Comparison of ENCODE assay signal across 9 cellular contexts in the genomic region with DNA sequence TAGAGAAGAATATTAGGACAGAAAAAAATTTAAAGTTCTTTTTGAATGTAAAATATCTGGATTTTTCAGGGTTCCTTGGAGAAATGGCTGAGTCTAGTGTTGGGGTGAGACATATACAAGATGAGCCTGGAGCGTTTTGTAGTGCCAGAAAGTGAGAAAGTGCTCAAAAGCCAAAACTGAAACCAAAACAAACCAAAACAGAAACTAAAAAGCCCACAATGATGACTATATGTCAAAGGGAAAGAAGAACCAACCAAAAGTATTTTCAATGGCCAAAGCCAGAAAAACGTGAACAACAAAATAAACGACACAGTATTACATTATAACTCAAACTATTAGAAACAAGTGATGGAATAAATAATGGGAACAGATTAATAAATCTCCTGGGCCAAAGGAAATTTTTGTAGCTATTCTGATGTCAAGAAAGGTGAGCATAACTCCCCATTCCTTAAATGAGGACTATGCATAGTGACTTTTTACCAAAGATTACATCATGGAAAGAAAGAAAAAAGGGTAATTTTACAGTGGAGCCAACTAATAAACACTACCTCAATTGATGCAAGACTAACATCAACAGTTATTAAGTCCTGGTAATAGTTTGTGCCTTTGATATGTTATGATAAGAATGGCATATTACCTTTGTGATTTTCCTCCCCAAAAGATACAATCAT.
DNase-seq lines count a peak whose midpoint lies in the region; ATAC-seq and TF ChIP-seq lines count a peak whose summit lies in the region.
"Had no signal": no experiment of that assay in that cellular context is flagged by ENCODE, and none has a peak within 500 bp of the region (broad histone marks: within the 10 kb centered on the region; RNA-seq: fewer than 3 reads in every experiment).

No MANE protein-coding gene starts in this region.

- no peaks in the 10 kb centered on the region for H3K27me3 ChIP-seq in fibroblast of lung (ENCODE audit: control insufficient read depth, insufficient read depth, low read length)

- no peak overlapping the region for H3K27ac ChIP-seq in fibroblast of lung (ENCODE audit: insufficient read depth, low read length)
- H3K27ac ChIP-seq: GM23248 had no signal

- no peaks in the 10 kb centered on the region for H3K79me2 ChIP-seq in fibroblast of lung (ENCODE audit: control insufficient read depth, insufficient read depth, low read length)

- DNase-seq in fibroblast of lung (ENCODE audit: low read depth in 2 of 2) (peak in 1 of 2 donors; percentile 13), NCI-H1048 (lab: John Stamatoyannopoulos, UW) (no peak), NCI-H446 (lab: John Stamatoyannopoulos, UW) (no peak)
- no peak for DNase-seq in stimulated activated naive CD4-positive, alpha-beta T cell (lab: John Stamatoyannopoulos, UW)
- no peak for DNase-seq in stimulated activated CD4-positive, alpha-beta T cell treated with anti-CD3 and anti-CD28 coated beads, Interleukin-4, amount 100 ng/mL, for 1 hour
- DNase-seq: GM23248 had no signal

- TF ChIP-seq CTCF in fibroblast of lung (conservative IDR thresholded peaks at IDR 0.05 in 1 of 2, IDR thresholded peaks at IDR 0.05 in 1 of 2; ENCODE audit: low read depth in 1 of 2, low read length in 2 of 2), result no peak

- peak overlapping the region; percentile 78 for H2AFZ ChIP-seq in fibroblast of lung (ENCODE audit: low read length)
- H2AFZ ChIP-seq: GM23248 had no signal

- H3K9me3 ChIP-seq in fibroblast of lung (ENCODE audit: control insufficient read depth, insufficient read depth, low read depth, low read length), result no peaks in the 10 kb centered on the region

- no peak overlapping the region for H3K9ac ChIP-seq in fibroblast of lung (ENCODE audit: insufficient read depth, low read length)
- H3K9ac ChIP-seq: GM23248 had no signal

- no peaks in the 10 kb centered on the region for H4K20me1 ChIP-seq in fibroblast of lung (ENCODE audit: control insufficient read depth, extremely low read depth, insufficient read depth, low read length)

- peak overlapping the region; percentile 32 for H3K4me2 ChIP-seq in fibroblast of lung (ENCODE audit: extremely low read depth, insufficient read depth, low read length)

- ATAC-seq in GM18517 (IDR thresholded peaks at IDR 0.05; ENCODE audit: unreplicated experiment) (peak; percentile 100), GM21737 (IDR thresholded peaks at IDR 0.05; ENCODE audit: unreplicated experiment) (peak; percentile 100), HG03575 (IDR thresholded peaks at IDR 0.05; ENCODE audit: extremely low read depth, insufficient number of reproducible peaks, low FRiP score, unreplicated experiment) (peak; percentile 98)

- H3K36me3 ChIP-seq in fibroblast of lung (ENCODE audit: control insufficient read depth, insufficient read depth, low read length), result no peaks in the 10 kb centered on the region

- no peaks in the 10 kb centered on the region for H3K4me1 ChIP-seq in fibroblast of lung (ENCODE audit: control insufficient read depth, extremely low read depth, insufficient read depth, low read length)

- no peak overlapping the region for H3K4me3 ChIP-seq in fibroblast of lung (replicated peaks in 1 of 4; ENCODE audit: control extremely low read depth in 1 of 4, insufficient read depth in 1 of 4, low read depth in 3 of 4, low read length in 4 of 4)
- H3K4me3 ChIP-seq: GM23248 had no signal
